10 cellular contexts compared by ENCODE assay signal in genomic region chr5:141003791-141004601, GRCh38. TPM values are rescaled to one million over a fixed set of nuclear protein-coding genes. Genes with fewer than 3 reads are reported as not detected.
A peak's percentile ranks its signal among the peaks of the same experiment; 100 is the strongest.
DNase-seq lines count a peak whose midpoint lies in the region; ATAC-seq and TF ChIP-seq lines count a peak whose summit lies in the region.
"Had no signal": no experiment of that assay in that cellular context is flagged by ENCODE, and none has a peak within 500 bp of the region (broad histone marks: within the 10 kb centered on the region; RNA-seq: fewer than 3 reads in every experiment).

No MANE protein-coding gene starts in this region.

- H3K9me3 Mint-ChIP-seq in Calu3 (ENCODE audit: low read depth, unreplicated experiment): peaks cover 3% of the 10 kb centered on the region
- H3K9me3 Mint-ChIP-seq in osteocyte (ENCODE audit: unreplicated experiment): no peaks in the 10 kb centered on the region

- 47 to 59% methylated on average over 4 of the region's 4 CpGs for WGBS in tibial nerve, 2 donors

- BruUV-seq in Calu3 (replicated peaks; lab: Mats Ljungman, UMichigan): TSS peak; percentile 97

- H3K27me3 ChIP-seq in tibial nerve: no peaks in the 10 kb centered on the region

- ATAC-seq in SK-N-SH treated with all-trans-retinoic acid at 6 μM for 48 hours (peak; percentile 7; the same call in 1 of the 3 replicates), HG03045 (IDR thresholded peaks at IDR 0.05; ENCODE audit: unreplicated experiment) (no peak)

- no peak overlapping the region for H3K27ac ChIP-seq in tibial nerve

- DNase-seq in Calu3 (peak; percentile 89), NCI-H146 (lab: John Stamatoyannopoulos, UW) (peak; percentile 84), kidney tubule cell (ENCODE audit: low spot score) (peak; percentile 97), osteocyte (ENCODE audit: extremely low spot score, unreplicated experiment) (no peak), MV-4-11 (lab: John Stamatoyannopoulos, UW) (no peak), tibial nerve (ENCODE audit: low spot score in 2 of 2) (no peak)
- DNase-seq: CD4-positive, CD25-positive, alpha-beta regulatory T cell had no signal

- H3K27me3 Mint-ChIP-seq in Calu3 (ENCODE audit: unreplicated experiment) (no peaks in the 10 kb centered on the region), osteocyte (ENCODE audit: unreplicated experiment) (no peaks in the 10 kb centered on the region)

- TF ChIP-seq CTCF in Calu3 (IDR thresholded peaks at IDR 0.05; ENCODE audit: unreplicated experiment): no peak
- no peak for TF ChIP-seq CTCF in osteocyte (IDR thresholded peaks at IDR 0.05)
- no peak for TF ChIP-seq CTCF in tibial nerve (IDR thresholded peaks at IDR 0.05)

- no peak for TF ChIP-seq POLR2A in tibial nerve (IDR thresholded peaks at IDR 0.05)

- H3K36me3 Mint-ChIP-seq in Calu3 (ENCODE audit: insufficient read depth, unreplicated experiment) (peaks cover 22% of the 10 kb centered on the region), osteocyte (ENCODE audit: unreplicated experiment) (no peaks in the 10 kb centered on the region)
- H3K36me3 Mint-ChIP-seq: CD4-positive, CD25-positive, alpha-beta regulatory T cell had no signal

- H3K4me1 ChIP-seq in tibial nerve: peaks cover 0 to 14% (median 2%) of the 10 kb centered on the region in 4 donors

- TF ChIP-seq EP300 in tibial nerve (IDR thresholded peaks at IDR 0.05): no peak

- peaks cover 49% of the 10 kb centered on the region for H3K4me1 Mint-ChIP-seq in Calu3 (ENCODE audit: low read depth, unreplicated experiment)
- peaks cover 19% of the 10 kb centered on the region for H3K4me1 Mint-ChIP-seq in osteocyte (ENCODE audit: unreplicated experiment)

- CTCF ChIA-PET in Calu3 (lab: Charles Lee): interaction anchor here (0.5 to 1.5 kb wide), 11 partner anchors 13 to 293 kb away, joined by 3 to 17 read pairs (median 5); partner anchors contain the start of genes PCDHA1 and PCDHAC2

- H3K4me3 Mint-ChIP-seq in Calu3 (ENCODE audit: low read depth, unreplicated experiment) (peak overlapping the region; percentile 54), osteocyte (ENCODE audit: unreplicated experiment) (no peak overlapping the region)
- H3K4me3 Mint-ChIP-seq: CD4-positive, CD25-positive, alpha-beta regulatory T cell had no signal

- no peak overlapping the region for H3K4me3 ChIP-seq in tibial nerve

- intact Hi-C loops in Calu3 (cut with micrococcal nuclease; ENCODE audit: unreplicated experiment): loop anchor here (1.0 to 10.0 kb wide), 4 partner anchors 36 to 521 kb away; partner anchors contain the start of gene PCDHAC2

- no peaks in the 10 kb centered on the region for H3K36me3 ChIP-seq in tibial nerve

- H3K9me3 ChIP-seq in tibial nerve: no peaks in the 10 kb centered on the region

- H3K27ac Mint-ChIP-seq in Calu3 (ENCODE audit: unreplicated experiment): peak overlapping the region; percentile 98
- no peak overlapping the region for H3K27ac Mint-ChIP-seq in osteocyte (ENCODE audit: unreplicated experiment)
- H3K27ac Mint-ChIP-seq: CD4-positive, CD25-positive, alpha-beta regulatory T cell had no signal

TF ChIP-seq in SK-N-SH treated with all-trans-retinoic acid at 6 μM for 48 hours, 23 proteins besides CTCF, POLR2A, EP300 and RAD21:
- TF ChIP-seq ZC3H10 (CRISPR knock-in tag; IDR thresholded peaks at IDR 0.05): no peak
- peak; percentile 42 for TF ChIP-seq ISL1 (CRISPR knock-in tag; IDR thresholded peaks at IDR 0.05)
- no peak for TF ChIP-seq CREB5 (CRISPR knock-in tag; IDR thresholded peaks at IDR 0.05; ENCODE audit: low read depth)
- TF ChIP-seq ZNF8 (CRISPR knock-in tag; IDR thresholded peaks at IDR 0.05): no peak
- TF ChIP-seq ESRRG (CRISPR knock-in tag; IDR thresholded peaks at IDR 0.05): no peak
- no peak for TF ChIP-seq PPARA (CRISPR knock-in tag; IDR thresholded peaks at IDR 0.05; ENCODE audit: borderline replicate concordance)
- TF ChIP-seq ZFP3 (CRISPR knock-in tag; IDR thresholded peaks at IDR 0.05): no peak
- peak; percentile 58 for TF ChIP-seq TCF4 (CRISPR knock-in tag; IDR thresholded peaks at IDR 0.05; ENCODE audit: borderline replicate concordance)

RNA-seq across cellular contexts. Expression of gene PCDHAC2, which starts 37.7 kb away (rescaled TPM):
- total RNA-seq in Calu3 (2022) (12.6 and 17.1 TPM in 2 replicates), osteocyte (2.3 and 3.0 TPM in 2 replicates), tibial nerve (1 to 10 TPM in 3 of 4 donors, under 1 TPM in 1; 0.78 to 4.2 (median 2.5) TPM)
- total RNA-seq: CD4-positive, CD25-positive, alpha-beta regulatory T cell had no signal

RNA-seq across cellular contexts. Expression of gene PCDHB1, which starts 47.2 kb away (rescaled TPM):
- total RNA-seq in Calu3 (2022) (not detected in 2 replicates), osteocyte (0.03 and 0.05 TPM in 2 replicates), tibial nerve (under 1 TPM in 1 of 4 donors, not detected in 3; 0.21 TPM)
- total RNA-seq: CD4-positive, CD25-positive, alpha-beta regulatory T cell; liver had no signal

Comparison
In these comparisons a context has a peak if more than half of its experiments do, and no peak if none do; other contexts are left out.
1. DNase-seq: peak in Calu3 (single experiment), NCI-H146 (single experiment) and kidney tubule cell (single experiment); none in osteocyte (single experiment), MV-4-11 (single experiment) and tibial nerve (0 of 2).